In genomic region chr12:54191550-54192022, GRCh38 we compare ENCODE assay signal across 8 cellular contexts. TPM values are rescaled to one million over a fixed set of nuclear protein-coding genes. Genes with fewer than 3 reads are reported as not detected.
DNase-seq lines count a peak whose midpoint lies in the region; TF ChIP-seq lines count a peak whose summit lies in the region.

No MANE protein-coding gene starts in this region.

- H2AFZ ChIP-seq in Loucy (ENCODE audit: low read length) = peak overlapping the region; percentile 89
- peak overlapping the region; percentile 25 for H2AFZ ChIP-seq in neuronal stem cell (ENCODE audit: low read length)

- H3K79me1 ChIP-seq in neuronal stem cell (ENCODE audit: low read depth, low read length) = no peaks in the 10 kb centered on the region

- peaks cover 32% of the 10 kb centered on the region for H3K4me1 Mint-ChIP-seq in activated T-helper 1 cell treated with anti-CD3 and anti-CD28 coated beads, Interleukin-12 subunit alpha, Interleukin-12 subunit beta, Interleukin-2, Interleukin-4 antibody, amounts not matched to agents 30 ng/mL and 10 ng/mL and 1 ng/mL, durations not matched to agents 14 hours and 24 hours and 36 hours (ENCODE audit: low read depth)

- no peak overlapping the region for H2BK15ac ChIP-seq in neuronal stem cell (ENCODE audit: low read length)

- peaks cover 43% of the 10 kb centered on the region for H3K27me3 Mint-ChIP-seq in activated T-helper 1 cell treated with anti-CD3 and anti-CD28 coated beads, Interleukin-12 subunit alpha, Interleukin-12 subunit beta, Interleukin-2, Interleukin-4 antibody, amounts not matched to agents 30 ng/mL and 10 ng/mL and 1 ng/mL, durations not matched to agents 14 hours and 24 hours and 36 hours (ENCODE audit: insufficient read depth)

- H3K36me3 Mint-ChIP-seq in activated T-helper 1 cell treated with anti-CD3 and anti-CD28 coated beads, Interleukin-12 subunit alpha, Interleukin-12 subunit beta, Interleukin-2, Interleukin-4 antibody, amounts not matched to agents 30 ng/mL and 10 ng/mL and 1 ng/mL, durations not matched to agents 14 hours and 24 hours and 36 hours (ENCODE audit: low read depth) = peaks cover 8% of the 10 kb centered on the region

- H3K9me3 ChIP-seq in Loucy (ENCODE audit: insufficient read depth, low read depth, low read length) (no peaks in the 10 kb centered on the region), neuronal stem cell (replicated peaks in 1 of 2; ENCODE audit: control insufficient read depth in 2 of 2, insufficient read depth in 1 of 2, low read depth in 1 of 2, low read length in 2 of 2) (no peaks in the 10 kb centered on the region), stomach (no peaks in the 10 kb centered on the region)

- no peaks in the 10 kb centered on the region for H3K27me3 ChIP-seq in Loucy (ENCODE audit: insufficient read depth, low read length, poor library complexity, severe bottlenecking)
- peaks cover 0 to 56% (median 40%) of the 10 kb centered on the region in 3 experiments for H3K27me3 ChIP-seq in neuronal stem cell (ENCODE audit: control insufficient read depth in 3 of 3, insufficient read depth in 3 of 3, low read depth in 1 of 3, low read length in 3 of 3)
- H3K27me3 ChIP-seq in stomach = peaks cover 0 to 49% (median 24%) of the 10 kb centered on the region in 3 donors

- peaks cover 10% of the 10 kb centered on the region for H3K79me2 ChIP-seq in Loucy (ENCODE audit: insufficient read depth, low read length)

- H3K4me3 Mint-ChIP-seq in activated T-helper 1 cell treated with anti-CD3 and anti-CD28 coated beads, Interleukin-12 subunit alpha, Interleukin-12 subunit beta, Interleukin-2, Interleukin-4 antibody, amounts not matched to agents 30 ng/mL and 10 ng/mL and 1 ng/mL, durations not matched to agents 14 hours and 24 hours and 36 hours = no peak overlapping the region

- H3K9me3 Mint-ChIP-seq in activated T-helper 1 cell treated with anti-CD3 and anti-CD28 coated beads, Interleukin-12 subunit alpha, Interleukin-12 subunit beta, Interleukin-2, Interleukin-4 antibody, amounts not matched to agents 30 ng/mL and 10 ng/mL and 1 ng/mL, durations not matched to agents 14 hours and 24 hours and 36 hours = no peaks in the 10 kb centered on the region

- no peaks in the 10 kb centered on the region for H3F3A ChIP-seq in Loucy (ENCODE audit: low read depth)

- H4K8ac ChIP-seq in neuronal stem cell (ENCODE audit: low read depth, low read length) = no peak overlapping the region

- H4K91ac ChIP-seq in neuronal stem cell (ENCODE audit: low read depth, low read length, poor library complexity) = no peak overlapping the region

- H2AK5ac ChIP-seq in neuronal stem cell (ENCODE audit: low read depth, low read length) = no peak overlapping the region

- H3K4ac ChIP-seq in neuronal stem cell (ENCODE audit: low read length) = no peak overlapping the region

- DNase-seq in GM13976 (ENCODE audit: low spot score) (peak; percentile 82), RPMI8226 (peak; percentile 81), fibroblast of the conjunctiva (ENCODE audit: low read depth) (peak; percentile 73), neuronal stem cell (ENCODE audit: low spot score) (peak; percentile 91), stomach (peak; percentile 87)
- DNase-seq in activated T-helper 1 cell treated with anti-CD3 and anti-CD28 coated beads, Interleukin-12 subunit alpha, Interleukin-12 subunit beta, Interleukin-2, Interleukin-4 antibody, amounts not matched to agents 30 ng/mL and 10 ng/mL and 1 ng/mL, durations not matched to agents 14 hours and 24 hours and 36 hours (ENCODE audit: low spot score) = peak; percentile 64

- no peak overlapping the region for H2BK5ac ChIP-seq in neuronal stem cell (ENCODE audit: low read length)

- no peak for TF ChIP-seq POLR2A in stomach (IDR thresholded peaks at IDR 0.05)

- no peaks in the 10 kb centered on the region for H4K20me1 ChIP-seq in Loucy (ENCODE audit: insufficient read depth, low read length, poor library complexity, severe bottlenecking)

- no peaks in the 10 kb centered on the region for H3K9me2 ChIP-seq in Loucy (replicated peaks; ENCODE audit: low read depth, low read length)

- peak; percentile 99 for TF ChIP-seq CTCF in 22Rv1 (IDR thresholded peaks at IDR 0.05)
- TF ChIP-seq CTCF in GM13976 (IDR thresholded peaks at IDR 0.05; ENCODE audit: borderline replicate concordance, control extremely low read depth, extremely low read depth, insufficient read depth, missing control alignments) = peak; percentile 80
- peak; percentile 76 for TF ChIP-seq CTCF in Loucy (conservative IDR thresholded peaks at IDR 0.05; ENCODE audit: low read length)
- peak in 5 of 7 experiments; percentile 70 to 92 (median 77) for TF ChIP-seq CTCF in stomach (IDR thresholded peaks at IDR 0.05)

- in situ Hi-C loops in GM13976 (cut with MboI; ENCODE audit: low sequenced_read_pairs, unreplicated experiment) = loop anchor here (10.0 kb wide), 1 partner anchor 167 kb away; the partner anchor contains the start of gene HOXC6

- H2BK12ac ChIP-seq in neuronal stem cell (ENCODE audit: low read length) = no peak overlapping the region

- no CpG with 5 or more reads among the region's 14 CpGs for WGBS in neuronal stem cell (ENCODE audit: extremely low coverage in 2 of 2, insufficient read length in 2 of 2, insufficient replicate concordance in 1 of 2), 2 donors
- 0 to 1% (median 0%) methylated on average over 14 of the region's 14 CpGs for WGBS in stomach, 5 donors

- H3K23ac ChIP-seq in neuronal stem cell (ENCODE audit: low read depth, low read length, poor library complexity) = no peak overlapping the region

- H3K27ac ChIP-seq in 22Rv1 = no peak overlapping the region
- H3K27ac ChIP-seq in neuronal stem cell (replicated peaks; ENCODE audit: low read length) = no peak overlapping the region
- H3K27ac ChIP-seq in stomach = no peak overlapping the region

- H3K4me2 ChIP-seq in Loucy (ENCODE audit: low read depth, low read length, poor library complexity, severe bottlenecking) (peak overlapping the region; percentile 66), neuronal stem cell (ENCODE audit: insufficient read depth, low read length, poor library complexity, severe bottlenecking) (no peak overlapping the region)

- no peak overlapping the region for H2BK120ac ChIP-seq in neuronal stem cell (ENCODE audit: low read depth, low read length)

- no peaks in the 10 kb centered on the region for H3K36me3 ChIP-seq in Loucy (ENCODE audit: insufficient read depth, low read length)
- H3K36me3 ChIP-seq in neuronal stem cell (replicated peaks in 1 of 2; ENCODE audit: control insufficient read depth in 2 of 2, insufficient read depth in 2 of 2, low read length in 2 of 2) = peaks cover 0 to 8% of the 10 kb centered on the region in 2 donors
- peaks cover 0 to 4% (median 1%) of the 10 kb centered on the region in 4 donors for H3K36me3 ChIP-seq in stomach

- no peak overlapping the region for H3K9ac ChIP-seq in Loucy (ENCODE audit: low read depth, low read length, poor library complexity, severe bottlenecking)
- H3K9ac ChIP-seq in neuronal stem cell (ENCODE audit: low read depth, low read length, poor library complexity) = no peak overlapping the region

- no peak overlapping the region for H3K27ac Mint-ChIP-seq in activated T-helper 1 cell treated with anti-CD3 and anti-CD28 coated beads, Interleukin-12 subunit alpha, Interleukin-12 subunit beta, Interleukin-2, Interleukin-4 antibody, amounts not matched to agents 30 ng/mL and 10 ng/mL and 1 ng/mL, durations not matched to agents 14 hours and 24 hours and 36 hours

- H3K4me1 ChIP-seq in Loucy (ENCODE audit: insufficient read depth, low read length, poor library complexity, severe bottlenecking) = peaks cover 27% of the 10 kb centered on the region
- H3K4me1 ChIP-seq in neuronal stem cell (ENCODE audit: control insufficient read depth in 2 of 2, insufficient read depth in 1 of 2, low read depth in 1 of 2, low read length in 2 of 2) = peaks cover 0 to 2% of the 10 kb centered on the region in 2 donors
- peaks cover 12 to 46% (median 29%) of the 10 kb centered on the region in 4 donors for H3K4me1 ChIP-seq in stomach

- no peak overlapping the region for H3K14ac ChIP-seq in neuronal stem cell (ENCODE audit: low read length)

- no peak overlapping the region for H3K18ac ChIP-seq in neuronal stem cell (ENCODE audit: low read length)

- H3K4me3 ChIP-seq in Loucy (ENCODE audit: low read length, poor library complexity, severe bottlenecking) (peak overlapping the region; percentile 25), neuronal stem cell (ENCODE audit: low read length in 2 of 2) (no peak overlapping the region), stomach (no peak overlapping the region)

- no peak for TF ChIP-seq EP300 in stomach (IDR thresholded peaks at IDR 0.05)

- intact Hi-C loops in activated T-helper 1 cell treated with anti-CD3 and anti-CD28 coated beads, Interleukin-12 subunit alpha, Interleukin-12 subunit beta, Interleukin-2, Interleukin-4 antibody, amounts not matched to agents 30 ng/mL and 10 ng/mL and 1 ng/mL, durations not matched to agents 14 hours and 24 hours and 36 hours (cut with micrococcal nuclease) = loop anchor here (1.0 kb wide), 4 partner anchors 10 to 185 kb away; no protein-coding TSS in a partner anchor
- intact Hi-C loops in stomach (cut with DNase I; ENCODE audit: low total_unique reads) = loop anchor here (5.0 kb wide), 1 partner anchor 164 kb away; the partner anchor contains the start of gene HOXC6

RNA-seq across cellular contexts. Expression of gene SMUG1, which starts 2.8 kb away (rescaled TPM):
- 28.6 and 29.6 TPM in 2 replicates for total RNA-seq in activated T-helper 1 cell treated with anti-CD3 and anti-CD28 coated beads, Interleukin-12 subunit alpha, Interleukin-12 subunit beta, Interleukin-2, Interleukin-4 antibody, amounts not matched to agents 30 ng/mL and 10 ng/mL and 1 ng/mL, durations not matched to agents 14 hours and 24 hours and 36 hours
- 18.0 TPM for polyA plus RNA-seq in neuronal stem cell (2013, experiment 1 of 2)
- 16.7 TPM for polyA plus RNA-seq in neuronal stem cell (2013, experiment 2 of 2)
- 10 to 100 TPM; 15.4 to 79.4 (median 31.0) TPM for total RNA-seq in stomach
- polyA plus RNA-seq in stomach = 10 to 100 TPM; 34.0 to 71.3 (median 70.3) TPM
